Comparison of ENCODE assay signal across 9 cellular contexts in the genomic region with DNA sequence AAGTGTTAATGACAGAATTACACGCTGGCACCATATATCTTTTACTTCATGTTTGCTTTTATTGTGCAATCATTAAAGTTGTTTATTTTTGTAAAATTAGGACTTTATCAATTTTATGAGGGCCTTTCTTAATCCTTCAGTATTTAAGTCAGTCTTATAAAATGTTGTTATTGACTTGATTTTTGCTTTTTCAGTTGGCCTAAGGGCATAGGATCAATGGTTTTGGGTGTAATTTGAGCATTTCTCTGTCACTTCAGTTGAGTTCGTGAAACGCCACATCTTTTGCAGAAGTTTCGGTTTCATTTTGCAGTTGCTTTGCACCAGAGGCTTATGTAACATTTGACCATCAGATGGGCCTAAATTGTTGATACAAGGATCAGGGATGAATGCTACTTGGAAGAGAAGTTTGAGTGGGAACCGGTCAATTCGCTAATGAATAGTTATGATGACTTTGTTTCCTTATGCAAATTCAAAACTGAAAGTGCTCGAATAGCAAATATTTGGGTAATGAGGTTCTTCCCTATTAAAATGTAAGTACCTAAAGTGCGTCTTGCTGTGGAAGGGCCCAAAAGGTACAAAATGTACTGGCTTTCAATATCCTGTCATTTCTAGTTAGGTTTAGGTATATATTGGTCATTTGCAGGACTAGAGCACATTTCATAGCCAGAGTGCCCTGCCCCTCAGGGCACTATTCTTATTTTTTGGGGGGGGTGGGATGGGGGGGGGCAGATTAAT.
DNase-seq lines count a peak whose midpoint lies in the region; ATAC-seq, FAIRE-seq and TF ChIP-seq lines count a peak whose summit lies in the region.
"Had no signal": no experiment of that assay in that cellular context is flagged by ENCODE, and none has a peak within 500 bp of the region (broad histone marks: within the 10 kb centered on the region; RNA-seq: fewer than 3 reads in every experiment).

No MANE protein-coding gene starts in this region.

- no peaks in the 10 kb centered on the region for H3K9me2 ChIP-seq in Karpas-422 (replicated peaks; ENCODE audit: insufficient read depth, low read length)

- H3K36me3 Mint-ChIP-seq in T-helper 17 cell (ENCODE audit: low read depth): peaks cover 11% of the 10 kb centered on the region

- intact Hi-C loops in A673 (cut with micrococcal nuclease; ENCODE audit: unreplicated experiment): no loop called here

- peak overlapping the region; percentile 94 for H3K27ac Mint-ChIP-seq in T-helper 17 cell

- H3K4me3 ChIP-seq in GM12865 (ENCODE audit: low read depth, low read length) (peak overlapping the region; percentile 19; the same call in 1 of the 2 replicates), mononuclear cell (ENCODE audit: low read length) (peak overlapping the region; percentile 22), A673 (ENCODE audit: low read depth, low read length, poor library complexity, severe bottlenecking) (no peak overlapping the region), Karpas-422 (ENCODE audit: low read length) (no peak overlapping the region)

- no TSS peak for BruUV-seq in A673 (replicated peaks; lab: Mats Ljungman, UMichigan)

- H3K27me3 ChIP-seq in mononuclear cell (ENCODE audit: insufficient read depth, low read length) (no peaks in the 10 kb centered on the region), A673 (replicated peaks; ENCODE audit: insufficient read depth, low read depth, low read length, poor library complexity) (no peaks in the 10 kb centered on the region), Karpas-422 (ENCODE audit: low read length) (no peaks in the 10 kb centered on the region)

- H3K4me2 ChIP-seq in Karpas-422 (ENCODE audit: low read depth, low read length, poor library complexity, severe bottlenecking): no peak overlapping the region

- no peak for TF ChIP-seq CTCF in GM12865 (IDR thresholded peaks at IDR 0.05; ENCODE audit: insufficient read depth, low read depth, low read length, missing control alignments)
- TF ChIP-seq CTCF in A673 (conservative IDR thresholded peaks at IDR 0.05; ENCODE audit: low read depth, low read length): no peak

- H3K4me1 ChIP-seq in mononuclear cell (ENCODE audit: insufficient read depth, low read length): peaks cover 18% of the 10 kb centered on the region
- no peaks in the 10 kb centered on the region for H3K4me1 ChIP-seq in A673 (ENCODE audit: insufficient read depth, low read length, poor library complexity, severe bottlenecking)
- H3K4me1 ChIP-seq in Karpas-422 (ENCODE audit: low read length): no peaks in the 10 kb centered on the region

- no peaks in the 10 kb centered on the region for H3K79me2 ChIP-seq in Karpas-422 (ENCODE audit: low read length)

- no peaks in the 10 kb centered on the region for H4K20me1 ChIP-seq in Karpas-422 (ENCODE audit: insufficient read depth, low read depth, low read length)

- no peak overlapping the region for H3K9ac ChIP-seq in Karpas-422 (ENCODE audit: low read length)

- FAIRE-seq in frontal cortex (lab: Jason Lieb, UNC): no peak
- FAIRE-seq: islet of Langerhans had no signal

- peaks cover 9% of the 10 kb centered on the region for H3K27me3 Mint-ChIP-seq in T-helper 17 cell

- ATAC-seq in HG02759 (IDR thresholded peaks at IDR 0.05; ENCODE audit: unreplicated experiment): peak; percentile 61
- ATAC-seq in T-helper 17 cell: no peak

- CTCF ChIA-PET in A673 (lab: Charles Lee): no interaction called here

- no peak overlapping the region for H2AFZ ChIP-seq in Karpas-422 (ENCODE audit: low read length)

- H3K27ac ChIP-seq in A673 (ENCODE audit: low read depth, low read length, poor library complexity, severe bottlenecking) (no peak overlapping the region), Karpas-422 (ENCODE audit: low read length) (no peak overlapping the region)

- peak overlapping the region; percentile 87 for H3K4me3 Mint-ChIP-seq in T-helper 17 cell

- POLR2A ChIA-PET in A673 (lab: Charles Lee; ENCODE audit: low non-redundant PET): no interaction called here

- H3K4me1 Mint-ChIP-seq in T-helper 17 cell: peaks cover 15% of the 10 kb centered on the region

- no peaks in the 10 kb centered on the region for H3K36me3 ChIP-seq in A673 (ENCODE audit: insufficient read depth, low read length, poor library complexity, severe bottlenecking)
- H3K36me3 ChIP-seq in Karpas-422 (ENCODE audit: insufficient read depth, low read length): no peaks in the 10 kb centered on the region

- peak; percentile 41 for DNase-seq in GM12865 (ENCODE audit: low read depth)
- no peak for DNase-seq in T-helper 17 cell
- no peak for DNase-seq in A673 (ENCODE audit: low spot score)
- no peak for DNase-seq in D341Med (ENCODE audit: low spot score)
- DNase-seq in frontal cortex (ENCODE audit: low spot score in 2 of 2): no peak
- no peak for DNase-seq in Karpas-422

- H3K9me3 ChIP-seq in T-helper 17 cell (ENCODE audit: control insufficient read depth, low read length, poor library complexity, severe bottlenecking) (no peaks in the 10 kb centered on the region), mononuclear cell (ENCODE audit: low read depth, low read length) (no peaks in the 10 kb centered on the region), A673 (ENCODE audit: low read depth, low read length, poor library complexity, severe bottlenecking) (no peaks in the 10 kb centered on the region), Karpas-422 (ENCODE audit: low read length) (no peaks in the 10 kb centered on the region)

Comparison
In these comparisons a context has a peak if more than half of its experiments do, and no peak if none do; other contexts are left out.
1. H3K4me3 ChIP-seq: peak in GM12865 (single experiment) and mononuclear cell (single experiment); none in A673 (single experiment) and Karpas-422 (single experiment).